ENCODE assay signal across 15 cellular contexts in the genomic region with DNA sequence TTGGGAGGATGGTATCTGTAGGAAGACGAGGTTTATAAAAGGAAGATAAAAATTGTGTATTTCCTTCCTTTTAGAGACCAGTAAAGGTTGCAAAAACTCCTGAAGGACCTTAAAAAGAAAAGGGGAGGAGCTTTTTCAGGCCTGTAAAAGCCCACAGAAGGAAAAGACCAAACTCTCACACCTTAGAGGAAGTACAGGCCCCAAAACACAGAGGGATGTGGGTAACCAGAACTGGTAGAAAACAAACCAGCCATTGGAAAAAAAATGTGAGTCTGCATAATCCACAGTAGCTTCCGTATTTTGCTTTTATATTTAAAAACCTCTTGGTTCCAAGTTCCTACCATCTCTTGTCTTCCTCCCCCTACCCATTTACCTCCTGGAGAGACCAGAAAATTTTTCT. TPM values are rescaled to one million over a fixed set of nuclear protein-coding genes. Genes with fewer than 3 reads are reported as not detected.
DNase-seq lines count a peak whose midpoint lies in the region; ATAC-seq, FAIRE-seq and TF ChIP-seq lines count a peak whose summit lies in the region.
"Had no signal": no experiment of that assay in that cellular context is flagged by ENCODE, and none has a peak within 500 bp of the region (broad histone marks: within the 10 kb centered on the region; RNA-seq: fewer than 3 reads in every experiment).

No MANE protein-coding gene starts in this region.

- H3K27ac ChIP-seq in right lobe of liver (no peak overlapping the region), HepG2 (ENCODE audit: extremely low read length, insufficient read depth, low read length) (no peak overlapping the region), Peyer's patch (no peak overlapping the region)
- H3K27ac ChIP-seq: ascending aorta, SJSA1 had no signal

- H3K27ac Mint-ChIP-seq in activated naive CD8-positive, alpha-beta T cell treated with anti-CD3 and anti-CD28 coated beads, Interleukin-2, amount 50 U/mL, for 24 hours = peak overlapping the region; percentile 83

- H4K20me1 ChIP-seq in HepG2 (ENCODE audit: insufficient read depth, low read length) = no peaks in the 10 kb centered on the region

- no peaks in the 10 kb centered on the region for H3K9me3 ChIP-seq in right lobe of liver
- H3K9me3 ChIP-seq in HepG2 (ENCODE audit: low read length) = no peaks in the 10 kb centered on the region
- no peaks in the 10 kb centered on the region for H3K9me3 ChIP-seq in Peyer's patch
- H3K9me3 ChIP-seq: ascending aorta, SJSA1 had no signal

- FAIRE-seq in HepG2 (lab: Jason Lieb, UNC) = no peak

- peaks cover 28% of the 10 kb centered on the region for H3K4me1 Mint-ChIP-seq in activated naive CD8-positive, alpha-beta T cell treated with anti-CD3 and anti-CD28 coated beads, Interleukin-2, amount 50 U/mL, for 24 hours

- H3K27me3 ChIP-seq in right lobe of liver (no peaks in the 10 kb centered on the region), HepG2 (ENCODE audit: control insufficient read depth in 1 of 2, insufficient read depth in 2 of 2, low read length in 2 of 2) (no peaks in the 10 kb centered on the region), Peyer's patch (no peaks in the 10 kb centered on the region)
- H3K27me3 ChIP-seq: ascending aorta, SJSA1 had no signal

- intact Hi-C loops in right lobe of liver (cut with DNase I) (no loop called here), HepG2 (cut with micrococcal nuclease; ENCODE audit: unreplicated experiment) (loop anchor here (10.0 kb wide), 1 partner anchor 357 kb away; the partner anchor contains the start of gene PAM), posterior vena cava (cut with DNase I) (no loop called here)

- H3K4me2 ChIP-seq in HepG2 (ENCODE audit: low read depth, low read length) = no peak overlapping the region
- H3K4me2 ChIP-seq: smooth muscle cell had no signal

- TF ChIP-seq CTCF in right lobe of liver (IDR thresholded peaks at IDR 0.05) (no peak), HepG2 (CRISPR knock-in tag; IDR thresholded peaks at IDR 0.05) (no peak), Peyer's patch (IDR thresholded peaks at IDR 0.05) (no peak), omental fat pad (IDR thresholded peaks at IDR 0.05) (no peak)

- H3K27me3 Mint-ChIP-seq in activated naive CD8-positive, alpha-beta T cell treated with anti-CD3 and anti-CD28 coated beads, Interleukin-2, amount 50 U/mL, for 24 hours = no peaks in the 10 kb centered on the region

- WGBS in right lobe of liver (ENCODE audit: insufficient coverage, low coverage, low lambda C conversion rate, missing lambda C conversion rate) = 66% methylated on average over 2 of the region's 2 CpGs
- 97% methylated on average over 2 of the region's 2 CpGs for WGBS in HepG2 (ENCODE audit: low lambda C conversion rate)

- no TSS peak for BruUV-seq in HepG2 (replicated peaks; lab: Mats Ljungman, UMichigan)

- H2AFZ ChIP-seq in HepG2 (ENCODE audit: low read length) = no peak overlapping the region

- POLR2A ChIA-PET in HepG2 (lab: Yijun Ruan, JAX) = no interaction called here

- no peak overlapping the region for H3K4me3 ChIP-seq in right lobe of liver
- H3K4me3 ChIP-seq in HepG2 (replicated peaks in 1 of 3; ENCODE audit: insufficient read depth in 1 of 3, low read depth in 2 of 3, low read length in 3 of 3) = no peak overlapping the region
- H3K4me3 ChIP-seq in Peyer's patch = no peak overlapping the region
- H3K4me3 ChIP-seq: ascending aorta, SJSA1, smooth muscle cell had no signal

- H3K9ac ChIP-seq in HepG2 (ENCODE audit: insufficient read depth, low read depth, low read length) = no peak overlapping the region

- in situ Hi-C loops in HepG2 (cut with HindIII; ENCODE audit: extremely low pct_ligation_motif_present, low pct_unique_long_range_greater_than_20kb) = no loop called here

- TF ChIP-seq POLR2A in right lobe of liver (IDR thresholded peaks at IDR 0.05) = no peak
- TF ChIP-seq POLR2A in HepG2 (IDR thresholded peaks at IDR 0.05; ENCODE audit: insufficient read depth in 1 of 2, low read depth in 2 of 2, low read length in 2 of 2) = no peak
- no peak for TF ChIP-seq POLR2A in Peyer's patch (IDR thresholded peaks at IDR 0.05)

- CTCF ChIA-PET in HepG2 (lab: Yijun Ruan, JAX; ENCODE audit: low intra/inter-chr PET ratio, low total read pairs) = no interaction called here

- ATAC-seq in right lobe of liver = peak in 3 of 4 donors; percentile 35 to 50 (median 36)
- ATAC-seq in HepG2 = no peak
- ATAC-seq in activated naive CD8-positive, alpha-beta T cell treated with anti-CD3 and anti-CD28 coated beads, Interleukin-2, amount 50 U/mL, for 24 hours = peak; percentile 69
- no peak for ATAC-seq in HG02571 (IDR thresholded peaks at IDR 0.05; ENCODE audit: unreplicated experiment)
- ATAC-seq in omental fat pad (ENCODE audit: low FRiP score) = no peak
- ATAC-seq: left ventricle myocardium superior had no signal

- H3K4me1 ChIP-seq in right lobe of liver = no peaks in the 10 kb centered on the region
- peaks cover 5% of the 10 kb centered on the region; the same call in 1 of the 2 replicates for H3K4me1 ChIP-seq in HepG2 (ENCODE audit: insufficient read depth, low read length)
- no peaks in the 10 kb centered on the region for H3K4me1 ChIP-seq in Peyer's patch
- H3K4me1 ChIP-seq: ascending aorta, SJSA1 had no signal

- TF ChIP-seq EP300 in HepG2 (IDR thresholded peaks at IDR 0.05; ENCODE audit: low read depth in 2 of 2, low read length in 2 of 2) = no peak
- no peak for TF ChIP-seq EP300 in HepG2 (CRISPR knock-in tag; IDR thresholded peaks at IDR 0.05; ENCODE audit: borderline replicate concordance)

- H3K36me3 ChIP-seq in right lobe of liver = no peaks in the 10 kb centered on the region
- no peaks in the 10 kb centered on the region for H3K36me3 ChIP-seq in HepG2 (replicated peaks in 1 of 2; ENCODE audit: control insufficient read depth in 1 of 2, insufficient read depth in 2 of 2, low read length in 2 of 2)
- H3K36me3 ChIP-seq in Peyer's patch = peaks cover 0 to 7% (median 0%) of the 10 kb centered on the region in 3 donors
- H3K36me3 ChIP-seq: SJSA1 had no signal

- DNase-seq in right lobe of liver = no peak
- DNase-seq in HepG2 (ENCODE audit: low spot score) = no peak
- peak in 2 of 3 donors; percentile 24 to 51 for DNase-seq in Peyer's patch
- DNase-seq in activated naive CD8-positive, alpha-beta T cell treated with anti-CD3 and anti-CD28 coated beads, Interleukin-2, amount 50 U/mL, for 24 hours = no peak
- DNase-seq in posterior vena cava (ENCODE audit: low spot score) = no peak
- no peak for DNase-seq in midbrain (lab: John Stamatoyannopoulos, UW)
- no peak for DNase-seq in omental fat pad (ENCODE audit: low spot score)
- DNase-seq: activated CD4-positive, alpha-beta T cell treated with anti-CD3 and anti-CD28 coated beads, Interleukin-2, amount 50 U/mL, for 48 hours; left ventricle myocardium superior; NCI-H1092; NCI-H526 treated with DMSO at 0.1 percent for 48 hours had no signal

- peak overlapping the region; percentile 56 for H3K4me3 Mint-ChIP-seq in activated naive CD8-positive, alpha-beta T cell treated with anti-CD3 and anti-CD28 coated beads, Interleukin-2, amount 50 U/mL, for 24 hours

- H3K9me3 Mint-ChIP-seq in activated naive CD8-positive, alpha-beta T cell treated with anti-CD3 and anti-CD28 coated beads, Interleukin-2, amount 50 U/mL, for 24 hours = peaks cover 4% of the 10 kb centered on the region

- H3K36me3 Mint-ChIP-seq in activated naive CD8-positive, alpha-beta T cell treated with anti-CD3 and anti-CD28 coated beads, Interleukin-2, amount 50 U/mL, for 24 hours (ENCODE audit: low read depth) = peaks cover 16% of the 10 kb centered on the region

- TF ChIP-seq RAD21 in HepG2 (CRISPR knock-in tag; IDR thresholded peaks at IDR 0.05) = no peak

- peaks cover 9% of the 10 kb centered on the region for H3K79me2 ChIP-seq in HepG2 (ENCODE audit: insufficient read depth, low read length)

RNA-seq across cellular contexts. Expression of gene GIN1, which starts 8.5 kb away (rescaled TPM):
- 1 to 10 TPM; 3.7 to 5.7 (median 4.6) TPM for total RNA-seq in right lobe of liver
- total RNA-seq in HepG2 (2016; rRNA removed; fragmentation: Illumina TruSeq; extraction: Trizol) = 7.7 and 9.5 TPM in 2 replicates
- 2.7 and 3.1 TPM in 2 replicates for total RNA-seq in HepG2 (2016; cell fraction: cytosol; rRNA removed; fragmentation: Illumina TruSeq; extraction: Trizol; ENCODE audit: low read depth)
- 6.9 and 9.0 TPM in 2 replicates for total RNA-seq in HepG2 (2016; cell fraction: insoluble cytoplasmic fraction; rRNA removed; fragmentation: Illumina TruSeq; extraction: Trizol)
- 2.7 and 3.4 TPM in 2 replicates for total RNA-seq in HepG2 (2016; cell fraction: membrane; rRNA removed; fragmentation: Illumina TruSeq; extraction: Trizol)
- total RNA-seq in HepG2 (2016; cell fraction: nucleus; rRNA removed; fragmentation: Illumina TruSeq; extraction: Trizol) = 10.8 and 11.6 TPM in 2 replicates
- 1.7 and 2.3 TPM in 2 replicates for polyA plus RNA-seq in HepG2 (2011; rRNA removed)
- polyA plus RNA-seq in HepG2 (2011; cell fraction: cytosol; rRNA removed) = 0.86 and 1.2 TPM in 2 replicates
- 0.88 and 1.8 TPM in 2 replicates for polyA plus RNA-seq in HepG2 (2011; cell fraction: nucleus; rRNA removed)
- polyA plus RNA-seq in HepG2 (2012) = 3.5 and 4.0 TPM in 2 replicates
- polyA plus RNA-seq in HepG2 (2016; cell fraction: cytosol; fragmentation: Illumina TruSeq; extraction: Trizol; ENCODE audit: low read depth) = 0.50 and 0.83 TPM in 2 replicates
- polyA plus RNA-seq in HepG2 (2016; cell fraction: insoluble cytoplasmic fraction; fragmentation: Illumina TruSeq; extraction: Trizol; ENCODE audit: low read depth) = 5.7 and 7.4 TPM in 2 replicates
- polyA plus RNA-seq in HepG2 (2016; cell fraction: membrane; fragmentation: Illumina TruSeq; extraction: Trizol; ENCODE audit: low read depth) = 1.3 and 2.1 TPM in 2 replicates
- 3.9 and 11.0 TPM in 2 replicates for polyA plus RNA-seq in HepG2 (2016; cell fraction: nucleus; fragmentation: Illumina TruSeq; extraction: Trizol; ENCODE audit: insufficient read depth, low read depth)
- 2.7 and 3.6 TPM in 2 replicates for polyA minus RNA-seq in HepG2 (2011; rRNA and poly(A)+ RNA removed; ENCODE audit: low replicate concordance)
- 2.5 TPM in 2 replicates for polyA minus RNA-seq in HepG2 (2011; cell fraction: cytosol; rRNA and poly(A)+ RNA removed)
- polyA minus RNA-seq in HepG2 (2011; cell fraction: nucleus; rRNA and poly(A)+ RNA removed) = 12.4 and 21.9 TPM in 2 replicates
- total RNA-seq in Peyer's patch = 10 to 100 TPM in 1 of 4 donors, 1 to 10 TPM in 3; 8.3 to 11.7 (median 9.3) TPM
- 1 to 10 TPM; 8.6 to 9.0 TPM for total RNA-seq in posterior vena cava
- 1 to 10 TPM; 2.4 to 5.1 (median 4.2) TPM for total RNA-seq in omental fat pad

RNA-seq across cellular contexts. Expression of gene PPIP5K2, which starts 8.6 kb away (rescaled TPM):
- total RNA-seq in right lobe of liver (10 to 100 TPM; 19.4 to 30.6 (median 26.3) TPM), HepG2 (2016; rRNA removed; fragmentation: Illumina TruSeq; extraction: Trizol) (45.6 and 85.2 TPM in 2 replicates), Peyer's patch (10 to 100 TPM; 17.0 to 51.2 (median 31.7) TPM), posterior vena cava (10 to 100 TPM; 57.9 to 63.9 TPM), omental fat pad (10 to 100 TPM; 30.1 to 36.9 (median 33.7) TPM)
- total RNA-seq in HepG2 (2016; cell fraction: cytosol; rRNA removed; fragmentation: Illumina TruSeq; extraction: Trizol; ENCODE audit: low read depth) = 4.7 and 4.8 TPM in 2 replicates
- 48.3 and 82.7 TPM in 2 replicates for total RNA-seq in HepG2 (2016; cell fraction: insoluble cytoplasmic fraction; rRNA removed; fragmentation: Illumina TruSeq; extraction: Trizol)
- 21.1 and 21.5 TPM in 2 replicates for total RNA-seq in HepG2 (2016; cell fraction: membrane; rRNA removed; fragmentation: Illumina TruSeq; extraction: Trizol)
- 76.4 and 84.8 TPM in 2 replicates for total RNA-seq in HepG2 (2016; cell fraction: nucleus; rRNA removed; fragmentation: Illumina TruSeq; extraction: Trizol)
- 12.7 and 19.7 TPM in 2 replicates for polyA plus RNA-seq in HepG2 (2011; rRNA removed)
- polyA plus RNA-seq in HepG2 (2011; cell fraction: cytosol; rRNA removed) = 5.6 and 9.0 TPM in 2 replicates
- polyA plus RNA-seq in HepG2 (2011; cell fraction: nucleus; rRNA removed) = 10.3 and 10.4 TPM in 2 replicates
- 9.5 and 19.4 TPM in 2 replicates for polyA plus RNA-seq in HepG2 (2012)
- 1.2 and 1.5 TPM in 2 replicates for polyA plus RNA-seq in HepG2 (2016; cell fraction: cytosol; fragmentation: Illumina TruSeq; extraction: Trizol; ENCODE audit: low read depth)
- 42.7 and 48.8 TPM in 2 replicates for polyA plus RNA-seq in HepG2 (2016; cell fraction: insoluble cytoplasmic fraction; fragmentation: Illumina TruSeq; extraction: Trizol; ENCODE audit: low read depth)
- 6.0 and 6.8 TPM in 2 replicates for polyA plus RNA-seq in HepG2 (2016; cell fraction: membrane; fragmentation: Illumina TruSeq; extraction: Trizol; ENCODE audit: low read depth)
- 56.7 and 58.8 TPM in 2 replicates for polyA plus RNA-seq in HepG2 (2016; cell fraction: nucleus; fragmentation: Illumina TruSeq; extraction: Trizol; ENCODE audit: insufficient read depth, low read depth)
- 54.6 and 63.8 TPM in 2 replicates for polyA minus RNA-seq in HepG2 (2011; rRNA and poly(A)+ RNA removed; ENCODE audit: low replicate concordance)
- polyA minus RNA-seq in HepG2 (2011; cell fraction: cytosol; rRNA and poly(A)+ RNA removed) = 24.6 and 32.6 TPM in 2 replicates
- polyA minus RNA-seq in HepG2 (2011; cell fraction: nucleus; rRNA and poly(A)+ RNA removed) = 139 and 150 TPM in 2 replicates

Comparison
In these comparisons a context has a peak if more than half of its experiments do, and no peak if none do; other contexts are left out.
1. ATAC-seq: peak in right lobe of liver (3 of 4) and activated naive CD8-positive, alpha-beta T cell treated with anti-CD3 and anti-CD28 coated beads, Interleukin-2, amount 50 U/mL, for 24 hours (single experiment); none in HepG2 (single experiment), HG02571 (single experiment) and omental fat pad (single experiment).
2. DNase-seq: peak in Peyer's patch (2 of 3); none in right lobe of liver (0 of 3), HepG2 (single experiment), activated naive CD8-positive, alpha-beta T cell treated with anti-CD3 and anti-CD28 coated beads, Interleukin-2, amount 50 U/mL, for 24 hours (single experiment), posterior vena cava (single experiment), midbrain (single experiment) and omental fat pad (single experiment).